Comparison of ENCODE assay signal across 1 cellular context in genomic region chr17:50900383-50900892, GRCh38.
TF ChIP-seq lines count a peak whose summit lies in the region.

No MANE protein-coding gene starts in this region.

TF ChIP-seq in K562, 482 proteins besides CTCF, POLR2A, EP300 and RAD21:
- TF ChIP-seq ZNF507 (tag; conservative IDR thresholded peaks at IDR 0.05) (no peak), JUND (IDR thresholded peaks at IDR 0.05; ENCODE audit: borderline replicate concordance, low read depth, low read length) (no peak), JUND (tag; IDR thresholded peaks at IDR 0.05; ENCODE audit: borderline replicate concordance, low read depth, low read length) (no peak)
